In the genomic region with DNA sequence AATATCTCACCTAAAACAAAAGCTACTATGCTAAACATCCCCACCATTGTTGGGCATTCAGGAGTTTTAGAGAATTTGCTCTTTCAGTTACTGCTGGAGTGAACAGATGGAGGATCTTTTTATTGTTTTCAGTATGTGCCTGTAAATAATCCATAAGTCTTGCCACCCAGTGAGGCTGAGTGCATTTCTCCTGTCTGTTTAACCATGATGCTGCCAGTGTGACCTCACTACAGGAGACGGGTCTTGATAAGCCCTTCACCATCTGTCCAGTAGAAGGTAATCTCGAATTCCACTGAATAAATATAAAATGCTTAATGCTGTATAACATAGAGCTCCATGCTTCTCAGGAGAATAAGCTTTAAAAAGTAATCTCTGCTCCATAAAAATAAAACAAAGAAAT, we compare ENCODE assay signal across 17 cellular contexts.
"Had no signal": no experiment of that assay in that cellular context is flagged by ENCODE, and none has a peak within 500 bp of the region (broad histone marks: within the 10 kb centered on the region; RNA-seq: fewer than 3 reads in every experiment).

No MANE protein-coding gene starts in this region.

- H3K4me1 Mint-ChIP-seq: endodermal cell had no signal

- H3K27me3 Mint-ChIP-seq: natural killer cell treated with Interleukin-12 subunit alpha and Interleukin-12 subunit beta and Interleukin-15 and Interleukin-18, amount 100 ng/mL, for 72 hours had no signal

- H3K9me3 Mint-ChIP-seq: endodermal cell, neural progenitor cell had no signal

- H3K27ac Mint-ChIP-seq: endodermal cell; natural killer cell treated with Interleukin-12 subunit alpha and Interleukin-12 subunit beta and Interleukin-15 and Interleukin-18, amount 100 ng/mL, for 72 hours; neural progenitor cell had no signal

- DNase-seq: effector CD4-positive, alpha-beta T cell; endodermal cell; foreskin melanocyte; heart left ventricle; hippocampal formation; left colon; left ventricle myocardium superior; mesenchymal stem cell; midbrain; nucleus accumbens; ovary; right cardiac atrium; stimulated activated CD4-positive, alpha-beta T cell treated with anti-CD3 and anti-CD28 coated beads, Interleukin-2, amount 100 ng/mL, for 48 hours; stimulated activated naive CD8-positive, alpha-beta T cell treated with anti-CD3 and anti-CD28 coated beads, Interleukin-15, Interleukin-2, amounts not matched to agents 100 U/mL and 50 U/mL, for 24 hours; upper lobe of right lung had no signal

- ATAC-seq: heart left ventricle; left colon; left ventricle myocardium superior; natural killer cell treated with Interleukin-12 subunit alpha and Interleukin-12 subunit beta and Interleukin-15 and Interleukin-18, amount 100 ng/mL, for 72 hours; right cardiac atrium; stimulated activated naive CD8-positive, alpha-beta T cell treated with anti-CD3 and anti-CD28 coated beads, Interleukin-15, Interleukin-2, amounts not matched to agents 100 U/mL and 50 U/mL, for 24 hours; upper lobe of right lung had no signal

- H3K4me3 Mint-ChIP-seq: endodermal cell; natural killer cell treated with Interleukin-12 subunit alpha and Interleukin-12 subunit beta and Interleukin-15 and Interleukin-18, amount 100 ng/mL, for 72 hours; neural progenitor cell had no signal

- H3K36me3 Mint-ChIP-seq: neural progenitor cell had no signal
